In genomic region chr17:61551255-61551742, GRCh38 we compare ENCODE assay signal across 9 cellular contexts. TPM values are rescaled to one million over a fixed set of nuclear protein-coding genes. Genes with fewer than 3 reads are reported as not detected.
DNase-seq lines count a peak whose midpoint lies in the region; ATAC-seq and TF ChIP-seq lines count a peak whose summit lies in the region.
"Had no signal": no experiment of that assay in that cellular context is flagged by ENCODE, and none has a peak within 500 bp of the region (broad histone marks: within the 10 kb centered on the region; RNA-seq: fewer than 3 reads in every experiment).

No MANE protein-coding gene starts in this region.

- H3K9me3 ChIP-seq in IMR-90 (ENCODE audit: control insufficient read depth, insufficient read depth, low read length) = no peaks in the 10 kb centered on the region
- H3K9me3 ChIP-seq: SJSA1 had no signal

- in situ Hi-C loops in IMR-90 (cut with MboI; ENCODE audit: low sequenced_read_pairs) = loop anchor here (5.0 to 10.0 kb wide), 2 partner anchors 129 to 586 kb away; no protein-coding TSS in a partner anchor

- no peaks in the 10 kb centered on the region; the same call in 1 of the 2 replicates for H3K4me1 ChIP-seq in IMR-90 (ENCODE audit: control insufficient read depth, insufficient read depth, low read length)

- TF ChIP-seq RAD21 in IMR-90 (IDR thresholded peaks at IDR 0.05; ENCODE audit: low read length) = peak; percentile 87

- CTCF ChIA-PET in IMR-90 (lab: Yijun Ruan, JAX) (interaction anchor here (0.7 to 1.3 kb wide), 4 partner anchors 23 to 144 kb away, joined by 3 to 7 read pairs (median 4); no protein-coding TSS in a partner anchor), T-cell (lab: Charles Lee) (interaction anchor here (1.1 to 1.2 kb wide), 2 partner anchors 13 to 139 kb away, joined by 3 to 5 read pairs; no protein-coding TSS in a partner anchor)

- dilution Hi-C loops in IMR-90 (cut with HindIII; ENCODE audit: low sequenced_read_pairs, unreplicated experiment) = no loop called here

- H3K9me1 ChIP-seq in IMR-90 (ENCODE audit: insufficient read depth, low read length) = no peaks in the 10 kb centered on the region

- H3K4me3 ChIP-seq in IMR-90 (ENCODE audit: insufficient read depth, low read depth, low read length) = no peak overlapping the region
- H3K4me3 ChIP-seq: SJSA1 had no signal

- no peak overlapping the region for H4K5ac ChIP-seq in IMR-90 (ENCODE audit: low read depth, low read length)

- no peak for TF ChIP-seq POLR2A in IMR-90 (IDR thresholded peaks at IDR 0.05; ENCODE audit: low read depth, low read length)

- H3K79me1 ChIP-seq in IMR-90 (ENCODE audit: low read depth in 1 of 2, low read length in 2 of 2) = no peaks in the 10 kb centered on the region

- H2AFZ ChIP-seq in IMR-90 (replicated peaks; ENCODE audit: low read length, poor library complexity) = peak overlapping the region; percentile 87

- peak; percentile 88 for TF ChIP-seq CTCF in IMR-90 (conservative IDR thresholded peaks at IDR 0.05; ENCODE audit: low read depth, low read length)

- peaks cover 35 to 50% of the 10 kb centered on the region in 2 donors for H3K27me3 Mint-ChIP-seq in T-cell

- POLR2A ChIA-PET in IMR-90 (lab: Charles Lee; ENCODE audit: unreplicated experiment) = no interaction called here
- POLR2A ChIA-PET in T-cell (lab: Charles Lee) = no interaction called here

- H3K56ac ChIP-seq in IMR-90 (ENCODE audit: extremely low read depth, insufficient read depth, low read length) = no peak overlapping the region

- intact Hi-C loops in IMR-90 (cut with micrococcal nuclease) = loop anchor here (1.0 to 10.0 kb wide), 5 partner anchors 134 to 826 kb away; no protein-coding TSS in a partner anchor

- peaks cover 0 to 2% (median 0%) of the 10 kb centered on the region in 3 donors for H3K9me3 Mint-ChIP-seq in T-cell

- peak overlapping the region in 1 of 2 experiments; percentile 79; a peak in 1 of 4 replicates for H4K8ac ChIP-seq in IMR-90 (ENCODE audit: low read depth in 2 of 2, low read length in 2 of 2)

- H3K4me3 Mint-ChIP-seq in T-cell = no peak overlapping the region

- H3K27ac Mint-ChIP-seq in T-cell = no peak overlapping the region

- no peak overlapping the region for H3K23ac ChIP-seq in IMR-90 (ENCODE audit: low read depth, low read length)

- H3K4me1 Mint-ChIP-seq in T-cell = peaks cover 0 to 7% (median 5%) of the 10 kb centered on the region in 3 donors

- ATAC-seq in IMR-90 (ENCODE audit: low read depth) (peak; percentile 81), HG03175 (IDR thresholded peaks at IDR 0.05; ENCODE audit: unreplicated experiment) (no peak), T-cell (replicated peaks in 1 of 4) (no peak), HG03280 (IDR thresholded peaks at IDR 0.05; ENCODE audit: unreplicated experiment) (no peak)

- no peak overlapping the region for H3K4ac ChIP-seq in IMR-90 (ENCODE audit: low read depth, low read length)

- no peaks in the 10 kb centered on the region for H3K36me3 Mint-ChIP-seq in T-cell

- peak; percentile 18 for DNase-seq in DMS53 treated with DMSO at 0.1 percent for 48 hours (lab: John Stamatoyannopoulos, UW; ENCODE audit: unreplicated experiment)
- peak; percentile 67 for DNase-seq in IMR-90
- DNase-seq in SKM-1 treated with dmso at 0.1 percent for 144 hours (lab: John Stamatoyannopoulos, UW; ENCODE audit: unreplicated experiment) = peak; percentile 51
- peak; percentile 44 for DNase-seq in foreskin melanocyte
- peak; percentile 74 for DNase-seq in superior temporal gyrus (ENCODE audit: extremely low spot score)
- DNase-seq in T-cell = no peak

- no peak overlapping the region for H3K9ac ChIP-seq in IMR-90 (ENCODE audit: low read depth, low read length)

- no peak overlapping the region for H2BK20ac ChIP-seq in IMR-90 (ENCODE audit: low read depth, low read length)

- no peaks in the 10 kb centered on the region for H3K36me3 ChIP-seq in IMR-90 (ENCODE audit: control insufficient read depth, insufficient read depth, low read length)
- H3K36me3 ChIP-seq: SJSA1 had no signal

- no peak overlapping the region for H3K27ac ChIP-seq in IMR-90 (ENCODE audit: insufficient read depth, low read length)
- H3K27ac ChIP-seq: SJSA1 had no signal

- no peak overlapping the region; the same call in 2 of the 3 replicates for H2BK15ac ChIP-seq in IMR-90 (ENCODE audit: low read depth, low read length)

- H3K27me3 ChIP-seq in IMR-90 (ENCODE audit: control insufficient read depth, insufficient read depth, low read length) = peaks cover 5% of the 10 kb centered on the region

- H2BK120ac ChIP-seq in IMR-90 (ENCODE audit: low read depth, low read length) = no peak overlapping the region

- no peak overlapping the region for H3K4me2 ChIP-seq in IMR-90 (ENCODE audit: low read depth, low read length)

- H2AK5ac ChIP-seq in IMR-90 (ENCODE audit: low read depth, low read length) = peak overlapping the region; percentile 84; the same call in 1 of the 2 replicates

- H3K18ac ChIP-seq in IMR-90 (ENCODE audit: low read depth, low read length) = no peak overlapping the region

- H2AK9ac ChIP-seq in IMR-90 (replicated peaks; ENCODE audit: low read depth, low read length, poor library complexity) = no peak overlapping the region

- H3K14ac ChIP-seq in IMR-90 (replicated peaks; ENCODE audit: low read depth, low read length) = no peak overlapping the region

- no peak overlapping the region for H2BK5ac ChIP-seq in IMR-90 (ENCODE audit: low read depth, low read length, poor library complexity, severe bottlenecking)

- H4K91ac ChIP-seq in IMR-90 (ENCODE audit: insufficient read depth, low read depth, low read length) = no peak overlapping the region

- H4K20me1 ChIP-seq in IMR-90 (ENCODE audit: insufficient read depth, low read length) = no peaks in the 10 kb centered on the region

- no CpG with 5 or more reads among the region's 6 CpGs for WGBS in IMR-90 (ENCODE audit: extremely low coverage in 2 of 2, insufficient read length in 1 of 2), 2 experiments

- no TSS peak for BruUV-seq in IMR-90 (replicated peaks; lab: Mats Ljungman, UMichigan)

TF ChIP-seq in IMR-90, 13 proteins besides CTCF, POLR2A, EP300 and RAD21:
- peak; percentile 93 for TF ChIP-seq SMC3 (IDR thresholded peaks at IDR 0.05; ENCODE audit: low read depth, low read length)
- TF ChIP-seq FOS (IDR thresholded peaks at IDR 0.05; ENCODE audit: low read depth, low read length) = no peak

RNA-seq across cellular contexts. Expression of gene NACA2, which starts 39.7 kb away (rescaled TPM):
- total RNA-seq in IMR-90 (2012; rRNA removed) (not detected in 2 replicates), T-cell (not detected)
- polyA plus RNA-seq in IMR-90 (2012; rRNA removed) = not detected in 2 replicates
- not detected in 2 replicates for polyA plus RNA-seq in IMR-90 (2012; cell fraction: cytosol; rRNA removed)
- polyA plus RNA-seq in IMR-90 (2012; cell fraction: nucleus; rRNA removed; ENCODE audit: low replicate concordance) = not detected in 2 replicates
- total RNA-seq: SJSA1 had no signal

Comparison
In these comparisons a context has a peak if more than half of its experiments do, and no peak if none do; other contexts are left out.
1. DNase-seq: peak in DMS53 treated with DMSO at 0.1 percent for 48 hours (single experiment), IMR-90 (single experiment), SKM-1 treated with dmso at 0.1 percent for 144 hours (single experiment), foreskin melanocyte (single experiment) and superior temporal gyrus (single experiment); none in T-cell (0 of 34).